In genomic region chr17:81392909-81393654, GRCh38 we compare ENCODE assay signal across 8 cellular contexts. TPM values are rescaled to one million over a fixed set of nuclear protein-coding genes. Genes with fewer than 3 reads are reported as not detected.
DNase-seq lines count a peak whose midpoint lies in the region; ATAC-seq, FAIRE-seq and TF ChIP-seq lines count a peak whose summit lies in the region.

No MANE protein-coding gene starts in this region.

- H3K4me3 ChIP-seq in astrocyte (ENCODE audit: insufficient read depth, low read depth, low read length): peak overlapping the region; percentile 54
- peak overlapping the region; percentile 86 for H3K4me3 ChIP-seq in suprapubic skin

- H3K36me3 ChIP-seq in astrocyte (ENCODE audit: insufficient read depth, low read length) (no peaks in the 10 kb centered on the region), suprapubic skin (no peaks in the 10 kb centered on the region)

- H3K9ac ChIP-seq in astrocyte (ENCODE audit: low read length): peak overlapping the region; percentile 82

- under 1% methylated on average over 17 of the region's 93 CpGs for WGBS in suprapubic skin

- H3K9me3 ChIP-seq in astrocyte (ENCODE audit: insufficient read depth, low read depth, low read length) (no peaks in the 10 kb centered on the region), suprapubic skin (no peaks in the 10 kb centered on the region)

- no peaks in the 10 kb centered on the region for H3K36me3 Mint-ChIP-seq in astrocyte (ENCODE audit: low read depth, unreplicated experiment)

- H4K20me1 ChIP-seq in astrocyte (ENCODE audit: insufficient read depth, low read length): peaks cover 14% of the 10 kb centered on the region

- H3K4me1 ChIP-seq in astrocyte (ENCODE audit: insufficient read depth, low read length): peaks cover 47% of the 10 kb centered on the region
- peaks cover 66% of the 10 kb centered on the region for H3K4me1 ChIP-seq in suprapubic skin

- ATAC-seq in HG03460 (IDR thresholded peaks at IDR 0.05; ENCODE audit: unreplicated experiment): no peak

- no peak for FAIRE-seq in astrocyte (lab: Jason Lieb, UNC)

- peak overlapping the region; percentile 66 for H3K27ac Mint-ChIP-seq in astrocyte (ENCODE audit: unreplicated experiment)

- H3K79me2 ChIP-seq in astrocyte (ENCODE audit: insufficient read depth, low read length): peaks cover 61% of the 10 kb centered on the region

- TF ChIP-seq EP300 in suprapubic skin (IDR thresholded peaks at IDR 0.05): no peak

- H3K4me2 ChIP-seq in astrocyte (ENCODE audit: low read length): peak overlapping the region; percentile 81

- no peak for TF ChIP-seq CTCF in astrocyte (IDR thresholded peaks at IDR 0.05; ENCODE audit: insufficient read depth, low read depth, low read length)
- no peak for TF ChIP-seq CTCF in suprapubic skin (IDR thresholded peaks at IDR 0.05)

- peaks cover 25% of the 10 kb centered on the region for H3K4me1 Mint-ChIP-seq in astrocyte (ENCODE audit: low read depth, unreplicated experiment)

- peak overlapping the region; percentile 84 for H3K4me3 Mint-ChIP-seq in astrocyte (ENCODE audit: unreplicated experiment)

- H3K27me3 Mint-ChIP-seq in astrocyte (ENCODE audit: low read depth, unreplicated experiment): no peaks in the 10 kb centered on the region

- no peaks in the 10 kb centered on the region for H3K9me3 Mint-ChIP-seq in astrocyte (ENCODE audit: unreplicated experiment)

- H2AFZ ChIP-seq in astrocyte (ENCODE audit: low read depth, low read length): no peak overlapping the region

- DNase-seq in NCI-H748 (lab: John Stamatoyannopoulos, UW; ENCODE audit: unreplicated experiment): peak; percentile 62
- DNase-seq in NCI-H748 treated with DMSO at 0.1 percent for 48 hours (lab: John Stamatoyannopoulos, UW): no peak
- DNase-seq in astrocyte (ENCODE audit: low read depth): no peak
- peak; percentile 13 for DNase-seq in kidney glomerular epithelial cell (lab: John Stamatoyannopoulos, UW)
- DNase-seq in suprapubic skin (ENCODE audit: low spot score in 2 of 2): no peak
- DNase-seq in stimulated activated CD8-positive, alpha-beta memory T cell treated with anti-CD3 and anti-CD28 coated beads, Interleukin-4, amount 100 ng/mL, for 48 hours: no peak
- DNase-seq in mucosa of gallbladder (ENCODE audit: low spot score): no peak

- TF ChIP-seq POLR2A in suprapubic skin (IDR thresholded peaks at IDR 0.05): no peak

- H3K27ac ChIP-seq in astrocyte (ENCODE audit: low read depth, low read length) (peak overlapping the region; percentile 68), suprapubic skin (peak overlapping the region; percentile 98)

- no peaks in the 10 kb centered on the region for H3K27me3 ChIP-seq in astrocyte (ENCODE audit: insufficient read depth, low read length)
- no peaks in the 10 kb centered on the region for H3K27me3 ChIP-seq in suprapubic skin

RNA-seq across cellular contexts. Expression of gene BAHCC1, which starts 2.2 kb away (rescaled TPM):
- total RNA-seq in astrocyte: 18.5 TPM in 2 replicates
- total RNA-seq in suprapubic skin: 10 to 100 TPM in 2 of 4 donors, 1 to 10 TPM in 2; 4.5 to 19.3 (median 12.2) TPM
- 77.4 TPM for total RNA-seq in mucosa of gallbladder

Comparison
In these comparisons a context has a peak if more than half of its experiments do, and no peak if none do; other contexts are left out.
1. DNase-seq: peak in NCI-H748 (single experiment) and kidney glomerular epithelial cell (single experiment); none in NCI-H748 treated with DMSO at 0.1 percent for 48 hours (single experiment), astrocyte (single experiment), suprapubic skin (0 of 2), stimulated activated CD8-positive, alpha-beta memory T cell treated with anti-CD3 and anti-CD28 coated beads, Interleukin-4, amount 100 ng/mL, for 48 hours (single experiment) and mucosa of gallbladder (single experiment).